ENCODE assay signal across 1 cellular context in genomic region chr7:151076863-151077704, GRCh38.
TF ChIP-seq lines count a peak whose summit lies in the region.

No MANE protein-coding gene starts in this region.

TF ChIP-seq in HepG2, 621 proteins besides CTCF, POLR2A, EP300 and RAD21 (continues in another document):
- TF ChIP-seq XRCC5 (optimal IDR thresholded peaks at IDR 0.05; ENCODE audit: low read length) (peak; percentile 43), ARNT2 (CRISPR knock-in tag; IDR thresholded peaks at IDR 0.05; ENCODE audit: low read depth) (no peak), ZFP82 (CRISPR knock-in tag; IDR thresholded peaks at IDR 0.05; ENCODE audit: borderline replicate concordance) (no peak), SNAPC5 (CRISPR knock-in tag; IDR thresholded peaks at IDR 0.05; ENCODE audit: borderline replicate concordance) (no peak), ZFP1 (CRISPR knock-in tag; IDR thresholded peaks at IDR 0.05) (no peak), CBX1 (IDR thresholded peaks at IDR 0.05; ENCODE audit: low read depth) (no peak), HNRNPL (IDR thresholded peaks at IDR 0.05; ENCODE audit: low read depth, low read length) (peak; percentile 94), TRIM22 (IDR thresholded peaks at IDR 0.05) (no peak), ELF1 (CRISPR knock-in tag; IDR thresholded peaks at IDR 0.05) (no peak), TCF7 (IDR thresholded peaks at IDR 0.05; ENCODE audit: low read depth) (no peak), ZNF460 (CRISPR knock-in tag; IDR thresholded peaks at IDR 0.05; ENCODE audit: borderline replicate concordance) (no peak), E2F5 (CRISPR knock-in tag; conservative IDR thresholded peaks at IDR 0.05) (no peak), ELF4 (CRISPR knock-in tag; IDR thresholded peaks at IDR 0.05; ENCODE audit: borderline replicate concordance) (no peak), SOX6 (IDR thresholded peaks at IDR 0.05) (no peak), SOX6 (CRISPR knock-in tag; IDR thresholded peaks at IDR 0.05) (no peak), ZNF329 (CRISPR knock-in tag; IDR thresholded peaks at IDR 0.05; ENCODE audit: low read depth) (no peak), ZNF687 (CRISPR knock-in tag; IDR thresholded peaks at IDR 0.05) (peak; percentile 7; the same call in 1 of the 2 replicates), ZBTB38 (CRISPR knock-in tag; IDR thresholded peaks at IDR 0.05) (peak; percentile 23; the same call in 1 of the 2 replicates), ZNF333 (CRISPR knock-in tag; IDR thresholded peaks at IDR 0.05; ENCODE audit: borderline replicate concordance) (no peak), TCF7L2 (IDR thresholded peaks at IDR 0.05; ENCODE audit: low read depth, low read length) (no peak), ZZZ3 (CRISPR knock-in tag; IDR thresholded peaks at IDR 0.05; ENCODE audit: borderline replicate concordance) (no peak), TCF12 (IDR thresholded peaks at IDR 0.05) (no peak), TCF12 (CRISPR knock-in tag; IDR thresholded peaks at IDR 0.05) (no peak), ZBTB43 (CRISPR knock-in tag; conservative IDR thresholded peaks at IDR 0.05) (no peak), AGO2 (optimal IDR thresholded peaks at IDR 0.05; ENCODE audit: low read depth, low read length) (peak; percentile 96), ZNF292 (CRISPR knock-in tag; IDR thresholded peaks at IDR 0.05; ENCODE audit: borderline replicate concordance, low read depth) (no peak), ZNF558 (CRISPR knock-in tag; IDR thresholded peaks at IDR 0.05; ENCODE audit: borderline replicate concordance) (no peak), ZSCAN22 (CRISPR knock-in tag; IDR thresholded peaks at IDR 0.05) (no peak), PATZ1 (CRISPR knock-in tag; IDR thresholded peaks at IDR 0.05) (no peak), FIP1L1 (IDR thresholded peaks at IDR 0.05; ENCODE audit: borderline replicate concordance, insufficient read depth, low read depth, low read length) (no peak), ZNF775 (CRISPR knock-in tag; IDR thresholded peaks at IDR 0.05; ENCODE audit: borderline replicate concordance) (no peak), GTF2F1 (IDR thresholded peaks at IDR 0.05; ENCODE audit: low read length) (no peak), ZNF44 (CRISPR knock-in tag; IDR thresholded peaks at IDR 0.05) (no peak), ELK4 (CRISPR knock-in tag; IDR thresholded peaks at IDR 0.05; ENCODE audit: borderline replicate concordance) (no peak), ZNF660 (CRISPR knock-in tag; IDR thresholded peaks at IDR 0.05; ENCODE audit: borderline replicate concordance, low read depth) (no peak), ZC3H13 (CRISPR knock-in tag; IDR thresholded peaks at IDR 0.05) (peak; percentile 45; the same call in 1 of the 2 replicates), HBP1 (CRISPR knock-in tag; IDR thresholded peaks at IDR 0.05; ENCODE audit: low read depth) (no peak), HNRNPLL (IDR thresholded peaks at IDR 0.05; ENCODE audit: low read depth, low read length, poor library complexity, severe bottlenecking) (peak; percentile 11), HOXA9 (CRISPR knock-in tag; IDR thresholded peaks at IDR 0.05; ENCODE audit: borderline replicate concordance) (no peak), STAT5B (CRISPR knock-in tag; IDR thresholded peaks at IDR 0.05) (no peak), KLF9 (CRISPR knock-in tag; IDR thresholded peaks at IDR 0.05; ENCODE audit: low read depth) (no peak), BRCA1 (CRISPR knock-in tag; IDR thresholded peaks at IDR 0.05) (no peak), ZNF296 (CRISPR knock-in tag; conservative IDR thresholded peaks at IDR 0.05) (no peak), ZNF704 (CRISPR knock-in tag; IDR thresholded peaks at IDR 0.05; ENCODE audit: borderline replicate concordance) (no peak), PAWR (CRISPR knock-in tag; IDR thresholded peaks at IDR 0.05; ENCODE audit: borderline replicate concordance) (no peak), HOXD1 (CRISPR knock-in tag; IDR thresholded peaks at IDR 0.05) (no peak), SMYD3 (CRISPR knock-in tag; IDR thresholded peaks at IDR 0.05) (no peak), SRSF1 (optimal IDR thresholded peaks at IDR 0.05; ENCODE audit: low read depth, low read length) (no peak), JUND (CRISPR knock-in tag; IDR thresholded peaks at IDR 0.05) (no peak), E2F2 (CRISPR knock-in tag; IDR thresholded peaks at IDR 0.05; ENCODE audit: borderline replicate concordance) (no peak), GZF1 (CRISPR knock-in tag; IDR thresholded peaks at IDR 0.05) (no peak), FOSL2 (CRISPR knock-in tag; IDR thresholded peaks at IDR 0.05) (no peak), YEATS4 (CRISPR knock-in tag; IDR thresholded peaks at IDR 0.05; ENCODE audit: borderline replicate concordance) (no peak), NR2F1 (CRISPR knock-in tag; IDR thresholded peaks at IDR 0.05) (no peak), CENPX (CRISPR knock-in tag; IDR thresholded peaks at IDR 0.05) (no peak)
